ENCODE assay signal across 8 cellular contexts in genomic region chr16:67173808-67174705, GRCh38. TPM values are rescaled to one million over a fixed set of nuclear protein-coding genes. Genes with fewer than 3 reads are reported as not detected.
DNase-seq lines count a peak whose midpoint lies in the region; ATAC-seq and TF ChIP-seq lines count a peak whose summit lies in the region.

No MANE protein-coding gene starts in this region.

- H3K36me3 Mint-ChIP-seq in activated T-cell treated with anti-CD3 and anti-CD28 coated beads, Interleukin-2, amount 50 U/mL, for 4 hours (ENCODE audit: insufficient read depth): no peaks in the 10 kb centered on the region

- H3K36me3 ChIP-seq in subcutaneous abdominal adipose tissue (ENCODE audit: control insufficient read depth in 5 of 5, insufficient read depth in 5 of 5, low read length in 5 of 5): peaks cover 0 to 10% (median 4%) of the 10 kb centered on the region in 5 donors

- peak; percentile 96 for DNase-seq in 8988T
- peak; percentile 42 for DNase-seq in NCI-H748 treated with DMSO at 0.1 percent for 48 hours (lab: John Stamatoyannopoulos, UW)
- peak; percentile 50 for DNase-seq in activated T-cell treated with anti-CD3 and anti-CD28 coated beads, Interleukin-2, amount 50 U/mL, for 4 hours
- no peak for DNase-seq in epithelial cell of proximal tubule (ENCODE audit: low read depth)
- peak; percentile 81 for DNase-seq in midbrain (lab: John Stamatoyannopoulos, UW)

- H3K9me3 Mint-ChIP-seq in activated T-cell treated with anti-CD3 and anti-CD28 coated beads, Interleukin-2, amount 50 U/mL, for 4 hours: no peaks in the 10 kb centered on the region

- H3K9me3 ChIP-seq in subcutaneous abdominal adipose tissue (ENCODE audit: control insufficient read depth in 5 of 5, low read length in 5 of 5): no peaks in the 10 kb centered on the region

- peaks cover 43% of the 10 kb centered on the region for H3K27me3 Mint-ChIP-seq in activated T-cell treated with anti-CD3 and anti-CD28 coated beads, Interleukin-2, amount 50 U/mL, for 4 hours (ENCODE audit: low read depth)

- H3K9ac ChIP-seq in subcutaneous abdominal adipose tissue (ENCODE audit: low read length in 5 of 5): peak overlapping the region in 4 of 5 donors; percentile 56 to 74 (median 58)

- peak overlapping the region; percentile 78 for H3K4me3 Mint-ChIP-seq in activated T-cell treated with anti-CD3 and anti-CD28 coated beads, Interleukin-2, amount 50 U/mL, for 4 hours

- H3K4me3 ChIP-seq in epithelial cell of proximal tubule (ENCODE audit: low read depth, low read length) (peak overlapping the region; percentile 65), subcutaneous abdominal adipose tissue (ENCODE audit: low read depth in 1 of 5, low read length in 5 of 5) (peak overlapping the region; percentile 56 to 74 (median 63))

- peaks cover 5 to 67% (median 63%) of the 10 kb centered on the region in 5 donors for H3K4me1 ChIP-seq in subcutaneous abdominal adipose tissue (ENCODE audit: control insufficient read depth in 5 of 5, insufficient read depth in 5 of 5, low read length in 5 of 5)

- ATAC-seq in HG03280 (IDR thresholded peaks at IDR 0.05; ENCODE audit: unreplicated experiment): peak; percentile 33
- peak; percentile 82 to 85 for ATAC-seq in activated T-cell treated with anti-CD3 and anti-CD28 coated beads, Interleukin-2, amount 50 U/mL, for 4 hours

- H3K27ac ChIP-seq in subcutaneous abdominal adipose tissue (ENCODE audit: low read depth, low read length): peak overlapping the region; percentile 69

- TF ChIP-seq CTCF in GM12873 (IDR thresholded peaks at IDR 0.05; ENCODE audit: insufficient read depth, low read depth, low read length, missing control alignments): peak; percentile 29
- peak; percentile 32 for TF ChIP-seq CTCF in epithelial cell of proximal tubule (conservative IDR thresholded peaks at IDR 0.05; ENCODE audit: low read depth, low read length)

- H3K27me3 ChIP-seq in subcutaneous abdominal adipose tissue (ENCODE audit: control insufficient read depth in 5 of 5, insufficient read depth in 4 of 5, low read length in 5 of 5): no peaks in the 10 kb centered on the region

- peaks cover 33% of the 10 kb centered on the region for H3K4me1 Mint-ChIP-seq in activated T-cell treated with anti-CD3 and anti-CD28 coated beads, Interleukin-2, amount 50 U/mL, for 4 hours (ENCODE audit: low read depth)

RNA-seq across cellular contexts. Expression of gene NOL3, which starts 3.7 kb away (rescaled TPM):
- 1 to 10 TPM in 2 of 3 donors, under 1 TPM in 1; 0.99 to 3.7 (median 1.4) TPM for total RNA-seq in activated T-cell treated with anti-CD3 and anti-CD28 coated beads, Interleukin-2, amount 50 U/mL, for 4 hours
- total RNA-seq in epithelial cell of proximal tubule: 12.5 and 39.4 TPM in 2 replicates

RNA-seq across cellular contexts. Expression of gene HSF4, which starts 9.5 kb away (rescaled TPM):
- 1 to 10 TPM; 2.8 to 6.1 (median 4.0) TPM for total RNA-seq in activated T-cell treated with anti-CD3 and anti-CD28 coated beads, Interleukin-2, amount 50 U/mL, for 4 hours
- total RNA-seq in epithelial cell of proximal tubule: 0.14 and 0.63 TPM in 2 replicates

RNA-seq across cellular contexts. Expression of gene MATCAP1, which starts 9.7 kb away (rescaled TPM):
- 10 to 100 TPM; 10.1 to 15.5 (median 14.7) TPM for total RNA-seq in activated T-cell treated with anti-CD3 and anti-CD28 coated beads, Interleukin-2, amount 50 U/mL, for 4 hours
- total RNA-seq in epithelial cell of proximal tubule: 5.1 and 11.4 TPM in 2 replicates

RNA-seq across cellular contexts. Expression of gene FBXL8, which starts 14.3 kb away (rescaled TPM):
- total RNA-seq in activated T-cell treated with anti-CD3 and anti-CD28 coated beads, Interleukin-2, amount 50 U/mL, for 4 hours: 1 to 10 TPM; 4.8 to 8.9 (median 6.1) TPM
- 4.9 and 12.3 TPM in 2 replicates for total RNA-seq in epithelial cell of proximal tubule

RNA-seq across cellular contexts. Expression of gene TRADD, which starts 14.3 kb away (rescaled TPM):
- 10 to 100 TPM; 16.0 to 20.3 (median 17.4) TPM for total RNA-seq in activated T-cell treated with anti-CD3 and anti-CD28 coated beads, Interleukin-2, amount 50 U/mL, for 4 hours
- 17.6 and 30.6 TPM in 2 replicates for total RNA-seq in epithelial cell of proximal tubule
